ENCODE assay signal across 11 cellular contexts in the genomic region with DNA sequence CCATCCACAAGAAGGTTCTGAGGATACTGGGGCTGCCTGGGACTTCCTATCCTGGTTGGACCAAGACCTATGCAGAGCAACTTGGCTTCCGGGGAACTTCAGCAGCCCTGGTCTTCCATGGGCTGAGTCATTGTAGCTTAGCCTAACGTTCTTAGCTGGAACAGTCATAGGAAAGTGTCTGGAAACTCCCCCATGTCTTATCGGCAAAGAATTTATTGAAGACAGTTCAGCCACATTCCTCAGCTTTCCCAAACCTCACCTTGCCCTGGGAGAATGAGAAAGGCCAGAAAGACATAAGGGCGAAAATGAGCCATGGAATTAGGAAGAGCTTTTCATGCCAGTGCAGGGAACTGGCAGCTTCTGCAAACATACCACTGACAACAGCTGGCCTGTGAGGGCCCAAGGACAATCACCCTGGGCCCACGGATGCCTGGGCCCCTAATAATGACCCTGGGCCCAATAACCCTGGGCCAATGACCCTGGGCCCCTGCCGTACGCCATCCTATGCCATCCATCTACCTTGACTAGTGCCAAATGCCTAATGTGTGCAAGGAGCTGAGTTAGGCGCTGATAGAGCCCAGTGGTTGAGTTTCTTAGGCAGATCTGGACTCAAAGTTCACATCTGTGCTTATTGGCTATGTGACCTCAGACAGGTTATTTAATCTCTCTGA.
DNase-seq lines count a peak whose midpoint lies in the region; ATAC-seq, FAIRE-seq and TF ChIP-seq lines count a peak whose summit lies in the region.
"Had no signal": no experiment of that assay in that cellular context is flagged by ENCODE, and none has a peak within 500 bp of the region (broad histone marks: within the 10 kb centered on the region; RNA-seq: fewer than 3 reads in every experiment).

No MANE protein-coding gene starts in this region.

- WGBS in heart right ventricle, 2 donors, result 62 to 75% methylated on average over 8 of the region's 8 CpGs

- H3K9me3 ChIP-seq in heart right ventricle, result no peaks in the 10 kb centered on the region

- ATAC-seq in heart right ventricle (peak in 5 of 8 donors; percentile 12 to 60 (median 51)), Right ventricle myocardium superior (ENCODE audit: poor library complexity) (no peak), GM18907 (IDR thresholded peaks at IDR 0.05; ENCODE audit: unreplicated experiment) (no peak)

- no peak overlapping the region for H3K4me3 ChIP-seq in heart right ventricle

- TF ChIP-seq CTCF in heart right ventricle (IDR thresholded peaks at IDR 0.05), result no peak

- peaks cover 0 to 29% (median 14%) of the 10 kb centered on the region in 9 donors for H3K4me1 ChIP-seq in heart right ventricle

- no peaks in the 10 kb centered on the region for H3K36me3 ChIP-seq in heart right ventricle

- no peak overlapping the region for H3K27ac ChIP-seq in heart right ventricle

- intact Hi-C loops in heart right ventricle (cut with DNase I), result loop anchor here in 2 of 10 donors (10.0 kb wide), 1 partner anchor 114 kb away; the partner anchor contains the start of gene GADD45A (in 2 of the 2)
- intact Hi-C loops in Right ventricle myocardium superior (cut with DNase I), result no loop called here

- FAIRE-seq in urothelium cell line (lab: Jason Lieb, UNC) (no peak), GM19239 (lab: Jason Lieb, UNC) (no peak)

- no peaks in the 10 kb centered on the region for H3K27me3 ChIP-seq in heart right ventricle

- no peak for DNase-seq in heart right ventricle
- DNase-seq in Right ventricle myocardium superior, result no peak
- DNase-seq in astrocyte of the hippocampus (ENCODE audit: low read depth, low spot score), result peak; percentile 91
- peak; percentile 98 for DNase-seq in kidney tubule cell (ENCODE audit: low spot score)
- DNase-seq in urothelium cell line (ENCODE audit: low spot score), result peak; percentile 88
- no peak for DNase-seq in GM19239 (ENCODE audit: insufficient read length, low spot score)
- no peak for DNase-seq in activated CD4-positive, alpha-beta T cell treated with anti-CD3 and anti-CD28 coated beads, Interleukin-2, amount 50 U/mL, for 1 hour
- DNase-seq: activated naive CD4-positive, alpha-beta T cell; KG1; NCI-H69 had no signal

Comparison
In these comparisons a context has a peak if more than half of its experiments do, and no peak if none do; other contexts are left out.
1. ATAC-seq: peak in heart right ventricle (5 of 8); none in Right ventricle myocardium superior (single experiment) and GM18907 (single experiment).
2. DNase-seq: peak in astrocyte of the hippocampus (single experiment), kidney tubule cell (single experiment) and urothelium cell line (single experiment); none in heart right ventricle (0 of 2), Right ventricle myocardium superior (single experiment), GM19239 (single experiment) and activated CD4-positive, alpha-beta T cell treated with anti-CD3 and anti-CD28 coated beads, Interleukin-2, amount 50 U/mL, for 1 hour (single experiment).